9 cellular contexts compared by ENCODE assay signal in the genomic region with DNA sequence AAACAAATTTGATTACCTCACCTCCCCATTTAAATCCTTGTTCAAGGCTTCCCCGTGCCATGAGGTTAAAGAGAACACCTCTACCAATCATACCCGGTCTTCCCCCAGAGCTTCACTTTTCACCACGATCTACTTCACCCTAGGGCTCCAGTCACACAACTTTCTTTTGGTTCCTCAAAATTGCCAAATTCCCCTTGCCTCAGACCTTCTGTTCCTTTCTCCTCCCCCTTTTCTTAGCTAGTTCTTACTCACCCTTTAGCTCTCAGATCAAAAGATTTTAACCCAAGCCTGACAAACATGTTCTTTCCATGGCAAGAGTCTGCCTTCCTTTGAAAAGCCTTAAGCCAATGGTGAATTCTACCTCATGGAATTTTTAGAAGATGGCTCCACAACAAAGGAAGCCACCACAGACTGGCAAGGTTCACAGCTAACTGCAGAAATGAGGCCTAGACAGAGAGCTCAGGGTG. TPM values are rescaled to one million over a fixed set of nuclear protein-coding genes. Genes with fewer than 3 reads are reported as not detected.
A peak's percentile ranks its signal among the peaks of the same experiment; 100 is the strongest.
DNase-seq lines count a peak whose midpoint lies in the region; ATAC-seq lines count a peak whose summit lies in the region.
"Had no signal": no experiment of that assay in that cellular context is flagged by ENCODE, and none has a peak within 500 bp of the region (broad histone marks: within the 10 kb centered on the region; RNA-seq: fewer than 3 reads in every experiment).

No MANE protein-coding gene starts in this region.

- peak overlapping the region; percentile 10 for H3K27ac ChIP-seq in muscle layer of duodenum (ENCODE audit: low read length)

- H3K4me3 ChIP-seq in muscle layer of duodenum (ENCODE audit: low read depth in 1 of 2, low read length in 2 of 2) = no peak overlapping the region
- H3K4me3 ChIP-seq: K562 had no signal

- peak; percentile 41 for DNase-seq in Daoy (ENCODE audit: low read depth)
- DNase-seq in KG1 (lab: John Stamatoyannopoulos, UW) = no peak
- DNase-seq in NCI-H128 (lab: John Stamatoyannopoulos, UW; ENCODE audit: unreplicated experiment) = no peak
- no peak for DNase-seq in activated CD4-positive, CD25-positive, alpha-beta regulatory T cell (lab: John Stamatoyannopoulos, UW)

- H3K9me3 ChIP-seq in muscle layer of duodenum (ENCODE audit: control insufficient read depth in 1 of 2, low read length in 2 of 2) = no peaks in the 10 kb centered on the region

- no peaks in the 10 kb centered on the region for H3K27me3 ChIP-seq in muscle layer of duodenum (ENCODE audit: low read depth, low read length)

- H3K36me3 ChIP-seq in muscle layer of duodenum (ENCODE audit: control insufficient read depth in 1 of 2, insufficient read depth in 2 of 2, low read length in 2 of 2) = no peaks in the 10 kb centered on the region

- H3K36me3 Mint-ChIP-seq in activated T-helper 17 cell treated with anti-CD3 and anti-CD28 coated beads, Interleukin-2, amount 50 U/mL, for 72 hours (ENCODE audit: low read depth) = peaks cover 41% of the 10 kb centered on the region

- peaks cover 43% of the 10 kb centered on the region for H3K4me1 Mint-ChIP-seq in activated T-helper 17 cell treated with anti-CD3 and anti-CD28 coated beads, Interleukin-2, amount 50 U/mL, for 72 hours

- no peaks in the 10 kb centered on the region for H3K27me3 Mint-ChIP-seq in activated T-helper 17 cell treated with anti-CD3 and anti-CD28 coated beads, Interleukin-2, amount 50 U/mL, for 72 hours

- H3K9me3 Mint-ChIP-seq in activated T-helper 17 cell treated with anti-CD3 and anti-CD28 coated beads, Interleukin-2, amount 50 U/mL, for 72 hours = no peaks in the 10 kb centered on the region

- ATAC-seq in GM19438 (IDR thresholded peaks at IDR 0.05; ENCODE audit: low read depth, unreplicated experiment) (peak; percentile 63), HG03442 (IDR thresholded peaks at IDR 0.05; ENCODE audit: unreplicated experiment) (peak; percentile 76)
- peak; percentile 89 for ATAC-seq in activated T-helper 17 cell treated with anti-CD3 and anti-CD28 coated beads, Interleukin-2, amount 50 U/mL, for 72 hours (replicated peaks)
- ATAC-seq: K562 had no signal

- peak overlapping the region; percentile 69 for H3K4me3 Mint-ChIP-seq in activated T-helper 17 cell treated with anti-CD3 and anti-CD28 coated beads, Interleukin-2, amount 50 U/mL, for 72 hours

- H3K27ac Mint-ChIP-seq in activated T-helper 17 cell treated with anti-CD3 and anti-CD28 coated beads, Interleukin-2, amount 50 U/mL, for 72 hours = peak overlapping the region; percentile 84

- H3K4me1 ChIP-seq in muscle layer of duodenum (ENCODE audit: control insufficient read depth in 1 of 2, insufficient read depth in 2 of 2, low read length in 2 of 2) = peaks cover 4 to 21% of the 10 kb centered on the region in 2 donors

RNA-seq across cellular contexts. Expression of a gene that starts 56.7 kb away (rescaled TPM):
- 147 and 173 TPM in 2 replicates for total RNA-seq in Daoy (2014; rRNA removed; shearing (Covaris generic))
- 10 to 100 TPM; 42.2 to 66.5 TPM for total RNA-seq in activated T-helper 17 cell treated with anti-CD3 and anti-CD28 coated beads, Interleukin-2, amount 50 U/mL, for 72 hours
